17 cellular contexts compared by ENCODE assay signal in genomic region chr4:130071746-130072145, GRCh38.
"Had no signal": no experiment of that assay in that cellular context is flagged by ENCODE, and none has a peak within 500 bp of the region (broad histone marks: within the 10 kb centered on the region; RNA-seq: fewer than 3 reads in every experiment).

No MANE protein-coding gene starts in this region.

- ATAC-seq: activated CD8-positive, alpha-beta T cell treated with anti-CD3 and anti-CD28 coated beads for 36 hours; effector memory CD8-positive, alpha-beta T cell; left lobe of liver; psoas muscle; right cardiac atrium had no signal

- H3K9me3 ChIP-seq: psoas muscle, stomach had no signal

- H3K4me3 ChIP-seq: lung, psoas muscle, skin epidermis, stomach had no signal

- H3K4me1 ChIP-seq: psoas muscle had no signal

- H3K27me3 ChIP-seq: stomach had no signal

- DNase-seq: activated CD4-positive, alpha-beta T cell treated with anti-CD3 and anti-CD28 coated beads, Interleukin-2, amount 10 ng/mL, durations not matched to agents 24 days and 14 days; activated CD8-positive, alpha-beta T cell treated with anti-CD3 and anti-CD28 coated beads for 36 hours; activated naive CD4-positive, alpha-beta T cell treated with anti-CD3 and anti-CD28 coated beads for 36 hours; activated T-cell treated with anti-CD3 and anti-CD28 coated beads, Interleukin-2, amount 50 U/mL, for 1 hour; anterior cingulate cortex; caudate nucleus; effector memory CD8-positive, alpha-beta T cell; hypothalamus; nephron progenitor cell; psoas muscle; right cardiac atrium; stimulated activated CD4-positive, alpha-beta T cell treated with anti-CD3 and anti-CD28 coated beads, Interleukin-15, amount 100 ng/mL, for 24 hours; stimulated activated CD4-positive, alpha-beta T cell treated with anti-CD3 and anti-CD28 coated beads, Interleukin-2, amount 100 ng/mL, for 48 hours; stomach had no signal

- H3K36me3 ChIP-seq: stomach had no signal

- H3K27ac ChIP-seq: psoas muscle, skin epidermis, stomach had no signal
